Comparison of ENCODE assay signal across 1 cellular context in the genomic region with DNA sequence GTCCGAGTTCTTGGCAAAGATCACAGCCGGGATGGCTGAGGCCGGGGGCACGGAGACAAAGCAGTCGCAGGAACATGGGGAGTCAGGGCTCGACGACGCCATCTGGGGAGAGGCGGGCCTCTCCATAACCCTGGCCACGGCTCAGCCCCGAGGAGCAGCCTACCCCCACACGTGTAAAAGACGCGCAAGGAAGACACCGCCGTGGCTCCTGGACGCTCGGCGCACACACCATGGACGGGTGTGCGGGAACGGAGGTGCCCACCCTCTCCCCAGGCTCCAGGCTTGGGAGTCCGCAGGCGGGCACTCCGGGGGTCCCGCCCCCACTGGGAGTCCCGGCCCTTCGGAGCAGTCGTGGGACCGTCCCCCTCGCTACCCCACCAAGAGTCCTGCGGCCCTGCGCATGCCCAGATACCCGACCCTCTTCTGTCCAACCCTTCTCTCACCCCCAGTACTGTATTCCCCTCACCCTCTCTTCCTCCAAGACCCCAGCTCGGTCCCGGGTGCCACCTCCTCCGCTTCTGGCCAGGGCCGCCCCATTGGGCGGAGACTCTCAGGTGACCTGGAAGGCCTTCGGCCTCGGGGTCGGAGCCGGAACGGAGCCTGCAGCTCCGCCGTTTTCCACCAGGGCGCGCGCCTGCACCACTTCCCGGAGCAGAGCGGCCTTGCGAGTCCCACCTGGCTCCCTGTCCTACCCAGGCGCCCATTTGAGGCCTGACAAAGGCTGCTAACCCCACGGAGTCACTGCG.
TF ChIP-seq lines count a peak whose summit lies in the region.

SCRN2 (minus strand) TSS at position 532 of the 746 bp plus-strand sequence; CDS start at position 102, 430 bp downstream.

TF ChIP-seq in GM12878, 131 proteins besides CTCF, POLR2A, EP300 and RAD21 (continued from another document):
- no peak for TF ChIP-seq CUX1 (IDR thresholded peaks at IDR 0.05; ENCODE audit: insufficient replicate concordance, low read depth, low read length)
- TF ChIP-seq, protein P1, sequence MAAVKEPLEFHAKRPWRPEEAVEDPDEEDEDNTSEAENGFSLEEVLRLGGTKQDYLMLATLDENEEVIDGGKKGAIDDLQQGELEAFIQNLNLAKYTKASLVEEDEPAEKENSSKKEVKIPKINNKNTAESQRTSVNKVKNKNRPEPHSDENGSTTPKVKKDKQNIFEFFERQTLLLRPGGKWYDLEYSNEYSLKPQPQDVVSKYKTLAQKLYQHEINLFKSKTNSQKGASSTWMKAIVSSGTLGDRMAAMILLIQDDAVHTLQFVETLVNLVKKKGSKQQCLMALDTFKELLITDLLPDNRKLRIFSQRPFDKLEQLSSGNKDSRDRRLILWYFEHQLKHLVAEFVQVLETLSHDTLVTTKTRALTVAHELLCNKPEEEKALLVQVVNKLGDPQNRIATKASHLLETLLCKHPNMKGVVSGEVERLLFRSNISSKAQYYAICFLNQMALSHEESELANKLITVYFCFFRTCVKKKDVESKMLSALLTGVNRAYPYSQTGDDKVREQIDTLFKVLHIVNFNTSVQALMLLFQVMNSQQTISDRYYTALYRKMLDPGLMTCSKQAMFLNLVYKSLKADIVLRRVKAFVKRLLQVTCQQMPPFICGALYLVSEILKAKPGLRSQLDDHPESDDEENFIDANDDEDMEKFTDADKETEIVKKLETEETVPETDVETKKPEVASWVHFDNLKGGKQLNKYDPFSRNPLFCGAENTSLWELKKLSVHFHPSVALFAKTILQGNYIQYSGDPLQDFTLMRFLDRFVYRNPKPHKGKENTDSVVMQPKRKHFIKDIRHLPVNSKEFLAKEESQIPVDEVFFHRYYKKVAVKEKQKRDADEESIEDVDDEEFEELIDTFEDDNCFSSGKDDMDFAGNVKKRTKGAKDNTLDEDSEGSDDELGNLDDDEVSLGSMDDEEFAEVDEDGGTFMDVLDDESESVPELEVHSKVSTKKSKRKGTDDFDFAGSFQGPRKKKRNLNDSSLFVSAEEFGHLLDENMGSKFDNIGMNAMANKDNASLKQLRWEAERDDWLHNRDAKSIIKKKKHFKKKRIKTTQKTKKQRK (IDR thresholded peaks at IDR 0.05; ENCODE audit: low read depth, low read length), result no peak
- TF ChIP-seq BCLAF1 (IDR thresholded peaks at IDR 0.05), result no peak
- no peak for TF ChIP-seq ASH2L (IDR thresholded peaks at IDR 0.05; ENCODE audit: borderline replicate concordance, low read depth)
- TF ChIP-seq SUPT20H (IDR thresholded peaks at IDR 0.05; ENCODE audit: borderline replicate concordance, control insufficient read depth, low read depth, low read length), result no peak
- TF ChIP-seq STAT3 (IDR thresholded peaks at IDR 0.05; ENCODE audit: low read depth, low read length), result no peak
- no peak for TF ChIP-seq MYC (IDR thresholded peaks at IDR 0.05; ENCODE audit: insufficient read depth, insufficient read length, insufficient replicate concordance, low read length, severe bottlenecking)
- peak; percentile 88 for TF ChIP-seq NBN (IDR thresholded peaks at IDR 0.05)
- no peak for TF ChIP-seq ZBTB11 (CRISPR knock-in tag; IDR thresholded peaks at IDR 0.05)
- TF ChIP-seq EGR1 (IDR thresholded peaks at IDR 0.05; ENCODE audit: borderline replicate concordance in 1 of 2, low read depth in 2 of 2, low read length in 2 of 2), result no peak
- TF ChIP-seq RB1 (IDR thresholded peaks at IDR 0.05; ENCODE audit: borderline replicate concordance), result no peak
- peak; percentile 76 for TF ChIP-seq YY1 (IDR thresholded peaks at IDR 0.05; ENCODE audit: low read depth, low read length)
- no peak for TF ChIP-seq TBL1XR1 (IDR thresholded peaks at IDR 0.05; ENCODE audit: low read depth, low read length)
- 0 out of 2 replicates have a peak, but pooled peaks have one; percentile 4 for TF ChIP-seq BRCA1 (IDR thresholded peaks at IDR 0.05; ENCODE audit: low read depth, low read length)
- no peak for TF ChIP-seq FOXM1 (IDR thresholded peaks at IDR 0.05; ENCODE audit: low read depth, low read length)
- TF ChIP-seq, protein P2, sequence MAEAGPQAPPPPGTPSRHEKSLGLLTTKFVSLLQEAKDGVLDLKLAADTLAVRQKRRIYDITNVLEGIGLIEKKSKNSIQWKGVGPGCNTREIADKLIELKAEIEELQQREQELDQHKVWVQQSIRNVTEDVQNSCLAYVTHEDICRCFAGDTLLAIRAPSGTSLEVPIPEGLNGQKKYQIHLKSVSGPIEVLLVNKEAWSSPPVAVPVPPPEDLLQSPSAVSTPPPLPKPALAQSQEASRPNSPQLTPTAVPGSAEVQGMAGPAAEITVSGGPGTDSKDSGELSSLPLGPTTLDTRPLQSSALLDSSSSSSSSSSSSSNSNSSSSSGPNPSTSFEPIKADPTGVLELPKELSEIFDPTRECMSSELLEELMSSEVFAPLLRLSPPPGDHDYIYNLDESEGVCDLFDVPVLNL (IDR thresholded peaks at IDR 0.05; ENCODE audit: low read depth, low read length), result no peak
- TF ChIP-seq, protein P3, sequence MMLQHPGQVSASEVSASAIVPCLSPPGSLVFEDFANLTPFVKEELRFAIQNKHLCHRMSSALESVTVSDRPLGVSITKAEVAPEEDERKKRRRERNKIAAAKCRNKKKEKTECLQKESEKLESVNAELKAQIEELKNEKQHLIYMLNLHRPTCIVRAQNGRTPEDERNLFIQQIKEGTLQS (IDR thresholded peaks at IDR 0.05; ENCODE audit: borderline replicate concordance, extremely low read depth, low read depth, low read length), result no peak
- no peak for TF ChIP-seq SUZ12 (IDR thresholded peaks at IDR 0.05; ENCODE audit: unreplicated experiment)
- TF ChIP-seq TCF7 (IDR thresholded peaks at IDR 0.05; ENCODE audit: borderline replicate concordance), result no peak
